Comparison of ENCODE assay signal across 8 cellular contexts in the genomic region with DNA sequence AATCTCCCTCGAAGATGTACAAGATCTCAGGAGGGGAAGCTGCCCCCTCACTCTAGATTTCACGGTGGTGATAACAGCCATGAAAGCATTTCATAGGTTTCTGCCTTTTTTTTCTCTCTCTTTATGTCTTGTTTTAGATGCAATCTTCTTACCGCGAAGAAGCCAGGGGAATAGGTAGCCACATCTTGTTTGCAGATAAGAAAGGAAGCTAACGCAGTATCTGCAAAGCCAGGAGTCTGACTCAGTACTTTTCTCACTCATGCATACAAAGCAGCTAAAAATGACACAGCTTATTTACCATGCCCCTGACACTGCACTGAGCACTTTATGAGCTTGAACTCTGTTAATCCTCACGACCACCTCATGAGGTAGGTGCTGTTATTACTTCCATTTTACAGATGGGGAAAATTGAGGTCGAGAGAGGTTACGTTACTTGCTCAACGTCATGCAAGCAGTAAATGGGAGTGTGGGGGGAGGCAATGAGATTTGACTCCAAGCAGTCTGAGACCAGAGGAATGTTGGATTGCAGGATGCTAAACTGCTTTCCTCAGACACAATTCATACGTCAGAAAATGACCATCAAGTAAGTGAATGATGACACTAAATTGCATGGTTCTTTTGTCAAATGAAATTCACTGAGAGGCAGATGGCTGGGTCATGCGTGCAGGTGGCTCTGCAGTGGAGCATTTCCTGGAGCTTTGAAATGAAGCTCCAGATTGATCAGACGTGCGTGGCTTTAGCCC. TPM values are rescaled to one million over a fixed set of nuclear protein-coding genes. Genes with fewer than 3 reads are reported as not detected.
A peak's percentile ranks its signal among the peaks of the same experiment; 100 is the strongest.
DNase-seq lines count a peak whose midpoint lies in the region; ATAC-seq and TF ChIP-seq lines count a peak whose summit lies in the region.

No MANE protein-coding gene starts in this region.

- H3K79me2 ChIP-seq in Karpas-422 (ENCODE audit: low read length), result peaks cover 88% of the 10 kb centered on the region

- ATAC-seq in esophagus mucosa, result no peak
- no peak for ATAC-seq in HG03342 (IDR thresholded peaks at IDR 0.05; ENCODE audit: unreplicated experiment)

- H2AFZ ChIP-seq in Karpas-422 (ENCODE audit: low read length), result no peak overlapping the region

- POLR2A ChIA-PET in RWPE1 (lab: Yijun Ruan, JAX; ENCODE audit: low non-redundant PET), result no interaction called here

- peaks cover 71% of the 10 kb centered on the region for H3K4me1 ChIP-seq in Karpas-422 (ENCODE audit: low read length)
- H3K4me1 ChIP-seq in ascending aorta, result peaks cover 11 to 44% of the 10 kb centered on the region in 2 donors
- H3K4me1 ChIP-seq in urinary bladder (ENCODE audit: insufficient read depth), result peaks cover 1% of the 10 kb centered on the region

- 24% methylated on average over 13 of the region's 13 CpGs for WGBS in urinary bladder

- peaks cover 40% of the 10 kb centered on the region for H4K20me1 ChIP-seq in Karpas-422 (ENCODE audit: insufficient read depth, low read depth, low read length)

- CTCF ChIA-PET in RWPE1 (lab: Yijun Ruan, JAX), result interaction anchor here (0.5 to 1.0 kb wide), 2 partner anchors 9 to 23 kb away, joined by 3 read pairs; no protein-coding TSS in a partner anchor

- H3K4me3 ChIP-seq in Karpas-422 (ENCODE audit: low read length), result peak overlapping the region; percentile 92
- H3K4me3 ChIP-seq in ascending aorta, result peak overlapping the region; percentile 90 to 94
- peak overlapping the region; percentile 27 for H3K4me3 ChIP-seq in urinary bladder (ENCODE audit: low read depth, low read length)

- intact Hi-C loops in ascending aorta (cut with DNase I), result no loop called here

- H3K36me3 ChIP-seq in Karpas-422 (ENCODE audit: insufficient read depth, low read length), result peaks cover 64% of the 10 kb centered on the region
- peaks cover 27 to 50% of the 10 kb centered on the region in 2 donors for H3K36me3 ChIP-seq in ascending aorta
- H3K36me3 ChIP-seq in urinary bladder (ENCODE audit: insufficient read depth), result no peaks in the 10 kb centered on the region

- peak overlapping the region; percentile 96 for H3K4me2 ChIP-seq in Karpas-422 (ENCODE audit: low read depth, low read length, poor library complexity, severe bottlenecking)

- H3K27me3 ChIP-seq in Karpas-422 (ENCODE audit: low read length), result no peaks in the 10 kb centered on the region
- no peaks in the 10 kb centered on the region for H3K27me3 ChIP-seq in ascending aorta

- peak overlapping the region; percentile 97 for H3K27ac ChIP-seq in Karpas-422 (ENCODE audit: low read length)
- peak overlapping the region; percentile 98 to 99 for H3K27ac ChIP-seq in ascending aorta
- H3K27ac ChIP-seq in urinary bladder (ENCODE audit: low read depth), result peak overlapping the region; percentile 57
- H3K27ac ChIP-seq in RWPE1, result no peak overlapping the region

- H3K9ac ChIP-seq in Karpas-422 (ENCODE audit: low read length), result peak overlapping the region; percentile 98

- TF ChIP-seq CTCF in ascending aorta (IDR thresholded peaks at IDR 0.05) (no peak), RWPE1 (conservative IDR thresholded peaks at IDR 0.05; ENCODE audit: low read depth) (no peak)

- H3K9me3 ChIP-seq in Karpas-422 (ENCODE audit: low read length) (no peaks in the 10 kb centered on the region), ascending aorta (no peaks in the 10 kb centered on the region)

- DNase-seq in DMS53 (lab: John Stamatoyannopoulos, UW) (peak; percentile 69), Karpas-422 (peak; percentile 79), ascending aorta (ENCODE audit: low spot score in 2 of 2) (no peak), lung microvascular endothelial cell (ENCODE audit: low read depth in 2 of 2) (peak; percentile 11 to 36), RWPE1 (ENCODE audit: low spot score) (no peak)

- H3K9me2 ChIP-seq in Karpas-422 (replicated peaks; ENCODE audit: insufficient read depth, low read length), result no peaks in the 10 kb centered on the region

RNA-seq across cellular contexts. Expression of a gene that starts 3.2 kb away (rescaled TPM):
- total RNA-seq in Karpas-422 (2014; rRNA removed; shearing (Covaris generic); ENCODE audit: low replicate concordance), result 51.5 and 69.8 TPM in 2 replicates
- 15.8 TPM for total RNA-seq in ascending aorta
- total RNA-seq in lung microvascular endothelial cell, result 2.6 and 5.0 TPM in 2 replicates
- total RNA-seq in urinary bladder, result 16.5 TPM
- 19.6 TPM for polyA plus RNA-seq in urinary bladder
- 22.1 TPM for total RNA-seq in esophagus mucosa

Comparison
In these comparisons a context has a peak if more than half of its experiments do, and no peak if none do; other contexts are left out.
1. DNase-seq: peak in DMS53 (single experiment), Karpas-422 (single experiment) and lung microvascular endothelial cell (2 of 2); none in ascending aorta (0 of 2) and RWPE1 (single experiment).
2. H3K4me3 ChIP-seq: peak in every context shown above with its lines; median percentile 92 in Karpas-422; 92 in ascending aorta; 27 in urinary bladder.